ENCODE assay signal across 16 cellular contexts in genomic region chr20:278607-279571, GRCh38. TPM values are rescaled to one million over a fixed set of nuclear protein-coding genes. Genes with fewer than 3 reads are reported as not detected.
DNase-seq lines count a peak whose midpoint lies in the region; ATAC-seq and TF ChIP-seq lines count a peak whose summit lies in the region.
"Had no signal": no experiment of that assay in that cellular context is flagged by ENCODE, and none has a peak within 500 bp of the region (broad histone marks: within the 10 kb centered on the region; RNA-seq: fewer than 3 reads in every experiment).

No MANE protein-coding gene starts in this region.

- H3K9ac ChIP-seq in iPS-15b (ENCODE audit: low read depth, low read length), result no peak overlapping the region

- TF ChIP-seq CTCF in HFF-Myc (IDR thresholded peaks at IDR 0.05; ENCODE audit: low read depth, low read length, missing control alignments), result peak; percentile 13

- H3K27me3 ChIP-seq in iPS-15b (ENCODE audit: control insufficient read depth, insufficient read depth, low read length), result peaks cover 6% of the 10 kb centered on the region
- H3K27me3 ChIP-seq: MG63 had no signal

- intact Hi-C loops in sciatic nerve (cut with DNase I), result loop anchor here (10.0 kb wide), 1 partner anchor 56 kb away; no protein-coding TSS in a partner anchor

- ATAC-seq in sciatic nerve, result peak; percentile 79
- no peak for ATAC-seq in GM18858 (IDR thresholded peaks at IDR 0.05; ENCODE audit: unreplicated experiment)
- ATAC-seq: PC-3 had no signal

- no peaks in the 10 kb centered on the region for H3K9me3 ChIP-seq in iPS-15b (ENCODE audit: control insufficient read depth, insufficient read depth, low read length)
- H3K9me3 ChIP-seq: MG63 had no signal

- H3K36me3 ChIP-seq in iPS-15b (ENCODE audit: control insufficient read depth, insufficient read depth, low read length), result peaks cover 3% of the 10 kb centered on the region
- H3K36me3 ChIP-seq: MG63 had no signal

- H3K4me3 ChIP-seq in HFF-Myc (replicated peaks; ENCODE audit: low read depth, low read length) (peak overlapping the region; percentile 40), iPS-15b (ENCODE audit: low read depth, low read length) (peak overlapping the region; percentile 48)
- H3K4me3 ChIP-seq: MG63 had no signal

- H3K4me1 ChIP-seq in iPS-15b (ENCODE audit: control insufficient read depth, insufficient read depth, low read length), result no peaks in the 10 kb centered on the region

- DNase-seq in HFF-Myc (ENCODE audit: extremely low read depth, low read depth), result no peak
- DNase-seq in dermis blood vessel endothelial cell, result peak; percentile 67
- peak; percentile 85 for DNase-seq in sciatic nerve (ENCODE audit: low spot score)
- no peak for DNase-seq in stimulated activated CD4-positive, alpha-beta T cell treated with anti-CD3 and anti-CD28 coated beads, Interleukin-1b, Interleukin-23, amount 100 ng/mL, for 48 hours
- no peak for DNase-seq in activated naive CD4-positive, alpha-beta T cell (lab: John Stamatoyannopoulos, UW)
- no peak for DNase-seq in kidney glomerular epithelial cell (lab: John Stamatoyannopoulos, UW)
- DNase-seq: activated T-cell treated with anti-CD3 and anti-CD28 coated beads, Interleukin-2, amount 50 U/mL, for 24 hours; MG63; NCI-H2227 treated with DMSO at 0.1 percent for 48 hours; PC-3; small intestine; T-helper 9 cell had no signal

RNA-seq across cellular contexts. Expression of gene C20orf96, which starts 11.7 kb away (rescaled TPM):
- 3.2 and 6.7 TPM in 2 replicates for total RNA-seq in dermis blood vessel endothelial cell
- 8.7 TPM for total RNA-seq in sciatic nerve

RNA-seq across cellular contexts. Expression of gene ZCCHC3, which starts 18.5 kb away (rescaled TPM):
- total RNA-seq in dermis blood vessel endothelial cell (18.8 and 23.8 TPM in 2 replicates), sciatic nerve (15.6 TPM)

RNA-seq across cellular contexts. Expression of gene DEFB132, which starts 21.4 kb away (rescaled TPM):
- total RNA-seq in dermis blood vessel endothelial cell, result not detected in 2 replicates
- total RNA-seq in sciatic nerve, result not detected
- total RNA-seq: bronchial epithelial cell, frontal cortex, PC-3 had no signal

RNA-seq across cellular contexts. Expression of gene SOX12, which starts 46.5 kb away (rescaled TPM):
- total RNA-seq in dermis blood vessel endothelial cell (4.4 and 8.1 TPM in 2 replicates), sciatic nerve (17.0 TPM)

RNA-seq across cellular contexts. Expression of gene DEFB129, which starts 51.8 kb away (rescaled TPM):
- total RNA-seq in dermis blood vessel endothelial cell, result not detected in 2 replicates
- total RNA-seq in sciatic nerve, result not detected
- total RNA-seq: bronchial epithelial cell, frontal cortex, PC-3 had no signal

Comparison
In these comparisons a context has a peak if more than half of its experiments do, and no peak if none do; other contexts are left out.
1. DNase-seq: peak in dermis blood vessel endothelial cell (single experiment) and sciatic nerve (single experiment); none in HFF-Myc (single experiment), stimulated activated CD4-positive, alpha-beta T cell treated with anti-CD3 and anti-CD28 coated beads, Interleukin-1b, Interleukin-23, amount 100 ng/mL, for 48 hours (single experiment), activated naive CD4-positive, alpha-beta T cell (0 of 4) and kidney glomerular epithelial cell (single experiment).